17 cellular contexts compared by ENCODE assay signal in the genomic region with DNA sequence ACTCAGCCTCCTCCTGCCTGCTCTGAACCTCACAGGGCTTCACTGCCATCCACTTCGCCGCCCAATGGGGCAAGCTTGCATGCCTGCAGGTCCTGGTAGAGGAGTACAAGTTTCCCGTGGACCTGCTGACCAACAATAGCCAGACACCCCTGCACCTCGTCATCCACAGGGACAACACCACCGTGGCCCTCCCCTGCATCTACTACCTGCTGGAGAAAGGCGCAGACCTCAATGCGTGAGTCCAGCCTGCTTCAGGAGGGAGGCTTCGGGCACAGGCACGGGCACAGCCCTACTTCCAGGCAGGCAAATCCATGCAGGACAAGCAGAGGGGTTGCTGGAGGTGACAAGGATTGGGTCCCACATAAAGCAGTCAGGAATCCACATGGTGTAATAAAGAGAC. TPM values are rescaled to one million over a fixed set of nuclear protein-coding genes. Genes with fewer than 3 reads are reported as not detected.
A peak's percentile ranks its signal among the peaks of the same experiment; 100 is the strongest.
DNase-seq lines count a peak whose midpoint lies in the region; ATAC-seq and TF ChIP-seq lines count a peak whose summit lies in the region.
"Had no signal": no experiment of that assay in that cellular context is flagged by ENCODE, and none has a peak within 500 bp of the region (broad histone marks: within the 10 kb centered on the region; RNA-seq: fewer than 3 reads in every experiment).

No MANE protein-coding gene starts in this region.

- H3K36me3 ChIP-seq in ES-I3 (ENCODE audit: insufficient read depth, low read length): no peaks in the 10 kb centered on the region
- peaks cover 0 to 23% (median 10%) of the 10 kb centered on the region in 4 donors for H3K36me3 ChIP-seq in stomach

- peak overlapping the region in 3 of 5 donors; percentile 86 to 93 (median 88) for H3K27ac ChIP-seq in stomach
- H3K27ac ChIP-seq: BLaER1 treated with 17β-estradiol and CSF1 and Interleukin-3, amounts not matched to agents 10 nM and 100 nM had no signal

- H3K9me3 Mint-ChIP-seq in WTC11: no peaks in the 10 kb centered on the region
- H3K9me3 Mint-ChIP-seq: activated T-helper 1 cell treated with anti-CD3 and anti-CD28 coated beads, Interleukin-12 subunit alpha, Interleukin-12 subunit beta, Interleukin-2, Interleukin-4 antibody, amounts not matched to agents 30 ng/mL and 10 ng/mL and 1 ng/mL, durations not matched to agents 14 hours and 24 hours and 36 hours; stimulated activated effector memory CD8-positive, alpha-beta T cell treated with anti-CD3 and anti-CD28 coated beads, Interleukin-12 subunit alpha, Interleukin-12 subunit beta, amount 100 ng/mL, for 72 hours had no signal

- H3K9me3 ChIP-seq in ES-I3 (ENCODE audit: control insufficient read depth, insufficient read depth, low read length) (no peaks in the 10 kb centered on the region), stomach (no peaks in the 10 kb centered on the region)
- H3K9me3 ChIP-seq: BLaER1 treated with 17β-estradiol and CSF1 and Interleukin-3, amounts not matched to agents 10 nM and 100 nM had no signal

- 90 to 94% (median 92%) methylated on average over 4 to 9 of the region's 9 CpGs for WGBS in stomach, 5 donors

- H3K27ac Mint-ChIP-seq in WTC11: no peak overlapping the region
- H3K27ac Mint-ChIP-seq: activated T-helper 1 cell treated with anti-CD3 and anti-CD28 coated beads, Interleukin-12 subunit alpha, Interleukin-12 subunit beta, Interleukin-2, Interleukin-4 antibody, amounts not matched to agents 30 ng/mL and 10 ng/mL and 1 ng/mL, durations not matched to agents 14 hours and 24 hours and 36 hours; stimulated activated effector memory CD8-positive, alpha-beta T cell treated with anti-CD3 and anti-CD28 coated beads, Interleukin-12 subunit alpha, Interleukin-12 subunit beta, amount 100 ng/mL, for 72 hours had no signal

- peak overlapping the region; percentile 57 for H3K4me3 Mint-ChIP-seq in WTC11
- H3K4me3 Mint-ChIP-seq: activated T-helper 1 cell treated with anti-CD3 and anti-CD28 coated beads, Interleukin-12 subunit alpha, Interleukin-12 subunit beta, Interleukin-2, Interleukin-4 antibody, amounts not matched to agents 30 ng/mL and 10 ng/mL and 1 ng/mL, durations not matched to agents 14 hours and 24 hours and 36 hours; stimulated activated effector memory CD8-positive, alpha-beta T cell treated with anti-CD3 and anti-CD28 coated beads, Interleukin-12 subunit alpha, Interleukin-12 subunit beta, amount 100 ng/mL, for 72 hours had no signal

- TF ChIP-seq CTCF in WTC11 (IDR thresholded peaks at IDR 0.05) (no peak), stomach (IDR thresholded peaks at IDR 0.05) (no peak)

- no peak overlapping the region for H3K4me3 ChIP-seq in stomach

- peak overlapping the region; percentile 54; the same call in 1 of the 2 replicates for H3K9ac ChIP-seq in ES-I3 (ENCODE audit: low read depth, low read length)

- H3K27me3 Mint-ChIP-seq in WTC11 (ENCODE audit: low read depth): peaks cover 43% of the 10 kb centered on the region

- H3K4me1 ChIP-seq in ES-I3 (ENCODE audit: insufficient read depth, low read length) (peaks cover 17% of the 10 kb centered on the region), stomach (peaks cover 11 to 32% (median 24%) of the 10 kb centered on the region in 4 donors)

- peaks cover 0 to 13% (median 0%) of the 10 kb centered on the region in 3 donors for H3K27me3 ChIP-seq in stomach

- ATAC-seq in WTC11 (no peak), GM18868 (IDR thresholded peaks at IDR 0.05; ENCODE audit: unreplicated experiment) (no peak), HG02588 (IDR thresholded peaks at IDR 0.05; ENCODE audit: unreplicated experiment) (no peak)
- ATAC-seq: stimulated activated effector memory CD8-positive, alpha-beta T cell treated with anti-CD3 and anti-CD28 coated beads, Interleukin-12 subunit alpha, Interleukin-12 subunit beta, amount 100 ng/mL, for 72 hours had no signal

- no peak for TF ChIP-seq EP300 in stomach (IDR thresholded peaks at IDR 0.05)

- intact Hi-C loops in stomach (cut with DNase I; ENCODE audit: low total_unique reads): no loop called here

- no peak for TF ChIP-seq POLR2A in stomach (IDR thresholded peaks at IDR 0.05)

- no peaks in the 10 kb centered on the region for H3K36me3 Mint-ChIP-seq in WTC11
- H3K36me3 Mint-ChIP-seq: stimulated activated effector memory CD8-positive, alpha-beta T cell treated with anti-CD3 and anti-CD28 coated beads, Interleukin-12 subunit alpha, Interleukin-12 subunit beta, amount 100 ng/mL, for 72 hours had no signal

- DNase-seq in WTC11 (ENCODE audit: low spot score) (no peak), mesenteric fat pad (ENCODE audit: low spot score) (peak; percentile 75), stomach (no peak), occipital lobe (lab: John Stamatoyannopoulos, UW) (no peak)
- DNase-seq: cerebellar nuclear complex, NCI-H187, NCI-H510A, SIG-M5, T-helper 9 cell had no signal

- H3K4me1 Mint-ChIP-seq in WTC11: peaks cover 22% of the 10 kb centered on the region

- CTCF ChIA-PET in WTC11 (lab: Charles Lee): interaction anchor here (0.6 to 4.2 kb wide), 6 partner anchors 15 to 211 kb away, joined by 4 to 33 read pairs (median 12); partner anchors contain the start of gene ADD2

- POLR2A ChIA-PET in WTC11 (lab: Charles Lee): interaction anchor here (0.7 kb wide), 1 partner anchor 110 kb away, joined by 4 read pairs; no protein-coding TSS in a partner anchor

TF ChIP-seq in WTC11, 78 proteins besides CTCF, POLR2A, EP300 and RAD21:
- TF ChIP-seq, protein P1, sequence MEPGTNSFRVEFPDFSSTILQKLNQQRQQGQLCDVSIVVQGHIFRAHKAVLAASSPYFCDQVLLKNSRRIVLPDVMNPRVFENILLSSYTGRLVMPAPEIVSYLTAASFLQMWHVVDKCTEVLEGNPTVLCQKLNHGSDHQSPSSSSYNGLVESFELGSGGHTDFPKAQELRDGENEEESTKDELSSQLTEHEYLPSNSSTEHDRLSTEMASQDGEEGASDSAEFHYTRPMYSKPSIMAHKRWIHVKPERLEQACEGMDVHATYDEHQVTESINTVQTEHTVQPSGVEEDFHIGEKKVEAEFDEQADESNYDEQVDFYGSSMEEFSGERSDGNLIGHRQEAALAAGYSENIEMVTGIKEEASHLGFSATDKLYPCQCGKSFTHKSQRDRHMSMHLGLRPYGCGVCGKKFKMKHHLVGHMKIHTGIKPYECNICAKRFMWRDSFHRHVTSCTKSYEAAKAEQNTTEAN (CRISPR knock-in tag; IDR thresholded peaks at IDR 0.05): no peak
- TF ChIP-seq RELA (CRISPR knock-in tag; IDR thresholded peaks at IDR 0.05; ENCODE audit: borderline replicate concordance) (no peak), GTF2I (CRISPR knock-in tag; conservative IDR thresholded peaks at IDR 0.05) (no peak)

RNA-seq across cellular contexts. Expression of gene ANKRD53, which starts 1.2 kb away (rescaled TPM):
- total RNA-seq in WTC11 (2021) (0.39 to 0.81 TPM (median 0.80 TPM) in 3 replicates), mesenteric fat pad (17.6 TPM), stomach (under 1 TPM in 1 of 5 donors, not detected in 4; 0.45 TPM), occipital lobe (0.62 TPM)
- polyA plus RNA-seq in stomach: 1 to 10 TPM in 2 of 3 donors, under 1 TPM in 1; 0.88 to 2.3 (median 1.3) TPM
- total RNA-seq: activated T-helper 1 cell treated with anti-CD3 and anti-CD28 coated beads, Interleukin-12 subunit alpha, Interleukin-12 subunit beta, Interleukin-2, Interleukin-4 antibody, amounts not matched to agents 30 ng/mL and 10 ng/mL and 1 ng/mL, durations not matched to agents 14 hours and 24 hours and 36 hours had no signal

RNA-seq across cellular contexts. Expression of gene TEX261, which starts 15.0 kb away (rescaled TPM):
- 15.2 to 18.3 TPM (median 17.0 TPM) in 3 replicates for total RNA-seq in WTC11 (2021)
- total RNA-seq in mesenteric fat pad: 86.8 TPM
- 10 to 100 TPM in 2 of 5 donors, 1 to 10 TPM in 3; 5.2 to 39.1 (median 9.4) TPM for total RNA-seq in stomach
- 10 to 100 TPM; 17.1 to 19.2 (median 17.9) TPM for polyA plus RNA-seq in stomach
- 18.1 TPM for total RNA-seq in occipital lobe

RNA-seq across cellular contexts. Expression of gene ATP6V1B1, which starts 43.9 kb away (rescaled TPM):
- total RNA-seq in WTC11 (2021) (not detected in 3 replicates), mesenteric fat pad (2.4 TPM), stomach (under 1 TPM in 1 of 5 donors, not detected in 4; 0.55 TPM), occipital lobe (not detected)
- polyA plus RNA-seq in stomach: under 1 TPM in 1 of 3 donors, not detected in 2; 0.35 TPM
- total RNA-seq: activated T-helper 1 cell treated with anti-CD3 and anti-CD28 coated beads, Interleukin-12 subunit alpha, Interleukin-12 subunit beta, Interleukin-2, Interleukin-4 antibody, amounts not matched to agents 30 ng/mL and 10 ng/mL and 1 ng/mL, durations not matched to agents 14 hours and 24 hours and 36 hours; HT1080; lung microvascular endothelial cell had no signal

Comparison
In these comparisons a context has a peak if more than half of its experiments do, and no peak if none do; other contexts are left out.
1. RNA of gene ANKRD53, which starts 1.2 kb away (total RNA-seq): 17.6 TPM in mesenteric fat pad (single experiment); 0.39 to 0.81 TPM in WTC11, 0.62 TPM in occipital lobe (single experiment) and 0.45 TPM in stomach; every median in the first group is over 10 times any median in the second.